ENCODE assay signal across 13 cellular contexts in genomic region chr20:37958856-37959255, GRCh38. TPM values are rescaled to one million over a fixed set of nuclear protein-coding genes. Genes with fewer than 3 reads are reported as not detected.
DNase-seq lines count a peak whose midpoint lies in the region; ATAC-seq and TF ChIP-seq lines count a peak whose summit lies in the region.
"Had no signal": no experiment of that assay in that cellular context is flagged by ENCODE, and none has a peak within 500 bp of the region (broad histone marks: within the 10 kb centered on the region; RNA-seq: fewer than 3 reads in every experiment).

No MANE protein-coding gene starts in this region.

- peaks cover 2 to 9% of the 10 kb centered on the region in 2 experiments; a peak in 2 of 4 replicates for H3K4me1 Mint-ChIP-seq in H9
- peaks cover 14% of the 10 kb centered on the region for H3K4me1 Mint-ChIP-seq in neural progenitor cell
- H3K4me1 Mint-ChIP-seq in effector memory CD8-positive, alpha-beta T cell (ENCODE audit: low read depth in 2 of 2): no peaks in the 10 kb centered on the region
- H3K4me1 Mint-ChIP-seq: B cell had no signal

- H3K4ac ChIP-seq in H9 (ENCODE audit: low read depth, low read length): no peak overlapping the region

- no peak overlapping the region for H3K4me2 ChIP-seq in H9 (ENCODE audit: insufficient read depth, insufficient read length, low read length)
- H3K4me2 ChIP-seq in neural progenitor cell: peak overlapping the region; percentile 42

- no peak overlapping the region for H2BK15ac ChIP-seq in H9 (ENCODE audit: low read depth, low read length)

- H3F3A ChIP-seq in neural progenitor cell (ENCODE audit: low read depth): no peaks in the 10 kb centered on the region

- no peaks in the 10 kb centered on the region for H4K20me1 ChIP-seq in H9 (ENCODE audit: control insufficient read depth, insufficient read depth, insufficient read length)
- no peaks in the 10 kb centered on the region for H4K20me1 ChIP-seq in neural progenitor cell (ENCODE audit: low read depth)

- no peak overlapping the region for H4K5ac ChIP-seq in H9 (ENCODE audit: insufficient read length, low read depth, low read length)

- no peak overlapping the region for H2AFZ ChIP-seq in H9 (ENCODE audit: low read length)
- H2AFZ ChIP-seq in neural progenitor cell (replicated peaks): no peak overlapping the region

- H3K27ac ChIP-seq in H9 (ENCODE audit: insufficient read length, low read depth, low read length) (no peak overlapping the region), RWPE2 (ENCODE audit: poor library complexity, severe bottlenecking) (no peak overlapping the region), neural progenitor cell (no peak overlapping the region), WERI-Rb-1 (no peak overlapping the region)

- H3K23ac ChIP-seq in H9 (ENCODE audit: insufficient read length, low read depth, low read length): no peak overlapping the region

- no peak overlapping the region for H3K4me3 ChIP-seq in RWPE2 (ENCODE audit: severe bottlenecking)
- no peak overlapping the region for H3K4me3 ChIP-seq in neural progenitor cell
- no peak overlapping the region for H3K4me3 ChIP-seq in WERI-Rb-1 (ENCODE audit: low read depth, low read length)
- H3K4me3 ChIP-seq: GM12878 had no signal

- no peaks in the 10 kb centered on the region for H3K23me2 ChIP-seq in H9 (ENCODE audit: insufficient read length, low read depth, low read length, poor library complexity, severe bottlenecking)

- no peaks in the 10 kb centered on the region for H3K36me3 Mint-ChIP-seq in H9 (ENCODE audit: insufficient read depth in 1 of 3, low read depth in 3 of 3)
- H3K36me3 Mint-ChIP-seq in neural progenitor cell: no peaks in the 10 kb centered on the region
- H3K36me3 Mint-ChIP-seq in effector memory CD8-positive, alpha-beta T cell (ENCODE audit: insufficient read depth): no peaks in the 10 kb centered on the region

- H3K27ac Mint-ChIP-seq in H9 (peak overlapping the region in 1 of 3 experiments; percentile 50; a peak in 2 of 7 replicates), neural progenitor cell (no peak overlapping the region)
- no peak overlapping the region for H3K27ac Mint-ChIP-seq in effector memory CD8-positive, alpha-beta T cell
- H3K27ac Mint-ChIP-seq: B cell; CD4-positive, alpha-beta T cell had no signal

- no peak overlapping the region for H2BK12ac ChIP-seq in H9 (ENCODE audit: insufficient read length, low read depth, low read length)

- no CpG with 5 or more reads among the region's 2 CpGs for WGBS in H9 (ENCODE audit: extremely low coverage, insufficient read length, low lambda C conversion rate)

- H3K4me3 Mint-ChIP-seq in H9 (no peak overlapping the region), neural progenitor cell (no peak overlapping the region)
- no peak overlapping the region for H3K4me3 Mint-ChIP-seq in effector memory CD8-positive, alpha-beta T cell
- H3K4me3 Mint-ChIP-seq: B cell; CD4-positive, alpha-beta T cell had no signal

- H3K18ac ChIP-seq in H9 (ENCODE audit: insufficient read length, low read depth, low read length): no peak overlapping the region

- DNase-seq in H9 (peak; percentile 5), RWPE2 (ENCODE audit: low spot score) (peak; percentile 20), ecto neural progenitor cell (ENCODE audit: low spot score) (peak; percentile 28), neural progenitor cell (ENCODE audit: low spot score) (no peak), WERI-Rb-1 (no peak), HCEC 1CT (no peak)
- no peak for DNase-seq in effector memory CD8-positive, alpha-beta T cell
- DNase-seq: C1 segment of cervical spinal cord; Calu3; CD4-positive, alpha-beta T cell; DMS 273 treated with DMSO at 0.1 percent for 48 hours had no signal

- no peak overlapping the region for H2BK20ac ChIP-seq in H9 (ENCODE audit: low read depth, low read length, poor library complexity, severe bottlenecking)

- no peak overlapping the region for H3T11ph ChIP-seq in H9 (ENCODE audit: low read length)

- H3K79me1 ChIP-seq in H9 (ENCODE audit: insufficient read depth, low read depth, low read length, poor library complexity, severe bottlenecking): no peaks in the 10 kb centered on the region

- H3K27me3 ChIP-seq in H9 (ENCODE audit: insufficient read depth, low read length) (no peaks in the 10 kb centered on the region), RWPE2 (ENCODE audit: insufficient read depth, poor library complexity, severe bottlenecking) (peaks cover 3% of the 10 kb centered on the region), neural progenitor cell (peaks cover 6% of the 10 kb centered on the region), WERI-Rb-1 (ENCODE audit: insufficient read depth, low read depth, severe bottlenecking) (no peaks in the 10 kb centered on the region)

- no peak overlapping the region for H2AK5ac ChIP-seq in H9 (ENCODE audit: insufficient read length, low read length)

- H4K8ac ChIP-seq in H9 (replicated peaks; ENCODE audit: insufficient read length, low read depth, low read length): no peak overlapping the region

- H3K36me3 ChIP-seq in RWPE2 (ENCODE audit: low read depth) (no peaks in the 10 kb centered on the region), neural progenitor cell (no peaks in the 10 kb centered on the region), WERI-Rb-1 (no peaks in the 10 kb centered on the region)

- H2BK5ac ChIP-seq in H9 (ENCODE audit: insufficient read length, low read length): no peak overlapping the region

- H4K91ac ChIP-seq in H9 (ENCODE audit: insufficient read length, low read depth, low read length): no peak overlapping the region

- no peak overlapping the region for H3K56ac ChIP-seq in H9 (ENCODE audit: insufficient read length, low read depth, low read length)

- H3K9me3 ChIP-seq in H9 (ENCODE audit: control insufficient read depth, low read depth, low read length) (no peaks in the 10 kb centered on the region), RWPE2 (ENCODE audit: severe bottlenecking) (no peaks in the 10 kb centered on the region), neural progenitor cell (ENCODE audit: low read depth) (no peaks in the 10 kb centered on the region), WERI-Rb-1 (ENCODE audit: severe bottlenecking) (peaks cover 8% of the 10 kb centered on the region)

- H3K9ac ChIP-seq in H9 (ENCODE audit: extremely low read depth, insufficient read length, low read length) (no peak overlapping the region), neural progenitor cell (no peak overlapping the region)

- no peak for ATAC-seq in RWPE2 (ENCODE audit: low read depth)
- no peak for ATAC-seq in effector memory CD8-positive, alpha-beta T cell (replicated peaks)
- ATAC-seq: GM12878 had no signal

- H3K79me2 ChIP-seq in H9 (ENCODE audit: insufficient read depth, low read length) (no peaks in the 10 kb centered on the region), neural progenitor cell (ENCODE audit: low read depth) (no peaks in the 10 kb centered on the region)

- TF ChIP-seq CTCF in H9 (conservative IDR thresholded peaks at IDR 0.05): no peak
- TF ChIP-seq CTCF in RWPE2 (IDR thresholded peaks at IDR 0.05; ENCODE audit: poor library complexity, severe bottlenecking): no peak
- no peak for TF ChIP-seq CTCF in neural progenitor cell (IDR thresholded peaks at IDR 0.05)
- TF ChIP-seq CTCF in WERI-Rb-1 (IDR thresholded peaks at IDR 0.05; ENCODE audit: low read depth, low read length): no peak

- H3K9me3 Mint-ChIP-seq in H9: peaks cover 0 to 4% of the 10 kb centered on the region in 2 experiments; a peak in 2 of 5 replicates
- peaks cover 11% of the 10 kb centered on the region for H3K9me3 Mint-ChIP-seq in neural progenitor cell
- peaks cover 0 to under 1% of the 10 kb centered on the region in 2 donors for H3K9me3 Mint-ChIP-seq in effector memory CD8-positive, alpha-beta T cell

- H3K4me1 ChIP-seq in H9 (ENCODE audit: insufficient read depth, low read length) (no peaks in the 10 kb centered on the region), RWPE2 (ENCODE audit: insufficient read depth, poor library complexity, severe bottlenecking) (no peaks in the 10 kb centered on the region), neural progenitor cell (peaks cover 13% of the 10 kb centered on the region)

- H2BK120ac ChIP-seq in H9 (ENCODE audit: low read depth, low read length, poor library complexity, severe bottlenecking): no peak overlapping the region

- H3K27me3 Mint-ChIP-seq in H9 (ENCODE audit: low read depth) (peaks cover 5% of the 10 kb centered on the region), neural progenitor cell (ENCODE audit: insufficient read depth, low read depth) (no peaks in the 10 kb centered on the region)
- peaks cover 5 to 14% of the 10 kb centered on the region in 2 donors for H3K27me3 Mint-ChIP-seq in effector memory CD8-positive, alpha-beta T cell
- H3K27me3 Mint-ChIP-seq: CD4-positive, alpha-beta T cell had no signal

- no peak overlapping the region for H3K14ac ChIP-seq in H9 (ENCODE audit: insufficient read depth, low read length)

RNA-seq across cellular contexts. Expression of gene VSTM2L, which starts 55.9 kb away (rescaled TPM):
- total RNA-seq in H9 (2021): 2.1 and 2.2 TPM in 2 replicates
- total RNA-seq in neural progenitor cell (ENCODE audit: low replicate concordance): 2.9 and 13.8 TPM in 2 replicates
- total RNA-seq: B cell; CD4-positive, alpha-beta T cell had no signal

Comparison
In these comparisons a context has a peak if more than half of its experiments do, and no peak if none do; other contexts are left out.
1. DNase-seq: peak in H9 (single experiment), RWPE2 (single experiment) and ecto neural progenitor cell (single experiment); none in neural progenitor cell (single experiment), WERI-Rb-1 (single experiment), HCEC 1CT (single experiment) and effector memory CD8-positive, alpha-beta T cell (0 of 3).